Comparison of ENCODE assay signal across 1 cellular context in genomic region chr2:74292752-74293151, GRCh38.
TF ChIP-seq lines count a peak whose summit lies in the region.

No MANE protein-coding gene starts in this region.

TF ChIP-seq in HepG2, 621 proteins besides CTCF, POLR2A, EP300 and RAD21 (continued from another document and continues in another):
- TF ChIP-seq ZNF710 (CRISPR knock-in tag; IDR thresholded peaks at IDR 0.05; ENCODE audit: borderline replicate concordance) (no peak), SALL1 (CRISPR knock-in tag; IDR thresholded peaks at IDR 0.05) (peak; percentile 61), RXRB (CRISPR knock-in tag; IDR thresholded peaks at IDR 0.05; ENCODE audit: borderline replicate concordance) (peak; percentile 70; the same call in 1 of the 2 replicates), XBP1 (CRISPR knock-in tag; IDR thresholded peaks at IDR 0.05) (no peak), SMARCE1 (IDR thresholded peaks at IDR 0.05; ENCODE audit: borderline replicate concordance) (no peak), ZNF687 (CRISPR knock-in tag; IDR thresholded peaks at IDR 0.05) (no peak; the same call in 1 of the 2 replicates), ZNF619 (CRISPR knock-in tag; IDR thresholded peaks at IDR 0.05) (no peak), ZNF24 (IDR thresholded peaks at IDR 0.05) (no peak), ZBTB14 (CRISPR knock-in tag; IDR thresholded peaks at IDR 0.05) (no peak), MLX (CRISPR knock-in tag; IDR thresholded peaks at IDR 0.05) (no peak), KMT2A (CRISPR knock-in tag; IDR thresholded peaks at IDR 0.05) (no peak), ZSCAN22 (CRISPR knock-in tag; IDR thresholded peaks at IDR 0.05) (no peak), RARA (CRISPR knock-in tag; IDR thresholded peaks at IDR 0.05) (peak; percentile 87), ZNF564 (CRISPR knock-in tag; IDR thresholded peaks at IDR 0.05) (no peak), ATF3 (CRISPR knock-in tag; IDR thresholded peaks at IDR 0.05) (no peak), PRDM15 (CRISPR knock-in tag; IDR thresholded peaks at IDR 0.05) (no peak), NCOA1 (CRISPR knock-in tag; IDR thresholded peaks at IDR 0.05) (no peak), YEATS2 (CRISPR knock-in tag; IDR thresholded peaks at IDR 0.05; ENCODE audit: borderline replicate concordance) (no peak), RFX3 (CRISPR knock-in tag; IDR thresholded peaks at IDR 0.05) (no peak), ISX (CRISPR knock-in tag; conservative IDR thresholded peaks at IDR 0.05) (no peak), PRDM10 (CRISPR knock-in tag; IDR thresholded peaks at IDR 0.05; ENCODE audit: low read depth) (no peak), NBN (conservative IDR thresholded peaks at IDR 0.05) (no peak), NCOA2 (CRISPR knock-in tag; IDR thresholded peaks at IDR 0.05) (no peak), HMGXB3 (CRISPR knock-in tag; IDR thresholded peaks at IDR 0.05; ENCODE audit: borderline replicate concordance) (no peak), ARID4A (CRISPR knock-in tag; IDR thresholded peaks at IDR 0.05; ENCODE audit: borderline replicate concordance) (no peak; the same call in 1 of the 2 replicates), ZNF576 (CRISPR knock-in tag; IDR thresholded peaks at IDR 0.05) (no peak), ZNF547 (CRISPR knock-in tag; IDR thresholded peaks at IDR 0.05) (no peak), SNAPC2 (CRISPR knock-in tag; IDR thresholded peaks at IDR 0.05) (no peak)
